In the genomic region with DNA sequence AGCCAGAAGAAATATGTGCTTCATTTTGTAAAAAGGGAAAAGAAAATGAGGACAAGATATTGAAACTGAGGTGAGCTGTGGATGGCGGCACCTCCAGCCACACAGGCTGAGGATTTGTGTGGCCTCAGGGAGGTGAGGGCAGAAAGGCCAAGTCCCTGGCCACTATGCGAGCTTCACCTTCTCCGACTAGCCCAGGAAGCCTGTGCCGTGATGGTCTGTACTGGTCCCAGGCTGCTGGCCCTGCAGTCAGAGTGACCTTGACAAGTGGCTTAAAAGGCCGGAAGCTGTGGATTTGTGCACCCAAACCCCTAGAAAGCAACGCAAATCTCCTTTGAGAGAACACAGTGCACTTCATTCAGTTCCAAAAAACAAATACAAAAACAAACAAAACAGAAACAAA, we compare ENCODE assay signal across 13 cellular contexts. TPM values are rescaled to one million over a fixed set of nuclear protein-coding genes. Genes with fewer than 3 reads are reported as not detected.
DNase-seq lines count a peak whose midpoint lies in the region; ATAC-seq and TF ChIP-seq lines count a peak whose summit lies in the region.
"Had no signal": no experiment of that assay in that cellular context is flagged by ENCODE, and none has a peak within 500 bp of the region (broad histone marks: within the 10 kb centered on the region; RNA-seq: fewer than 3 reads in every experiment).

No MANE protein-coding gene starts in this region.

- WGBS in mesenchymal stem cell, result 96% methylated on average over 6 of the region's 6 CpGs
- 73 to 90% (median 77%) methylated on average over 6 of the region's 6 CpGs for WGBS in spleen, 5 donors

- H3K36me3 ChIP-seq in CD8-positive, alpha-beta memory T cell (ENCODE audit: insufficient read depth, low read length), result peaks cover 5% of the 10 kb centered on the region
- H3K36me3 ChIP-seq in mesenchymal stem cell (ENCODE audit: control insufficient read depth in 1 of 2, insufficient read depth in 2 of 2, low read depth in 1 of 2, low read length in 2 of 2) (peaks cover 33 to 36% of the 10 kb centered on the region in 2 experiments), spleen (peaks cover 0 to 33% (median 6%) of the 10 kb centered on the region in 6 donors)

- no peak for TF ChIP-seq POLR2A in spleen (IDR thresholded peaks at IDR 0.05)

- intact Hi-C loops in spleen (cut with DNase I; ENCODE audit: low total_unique reads), result no loop called here

- no peak for ATAC-seq in activated naive CD8-positive, alpha-beta T cell treated with anti-CD3 and anti-CD28 coated beads, Interleukin-2, amount 50 U/mL, for 24 hours
- ATAC-seq in GM21576 (IDR thresholded peaks at IDR 0.05; ENCODE audit: unreplicated experiment) (no peak), HG03571 (IDR thresholded peaks at IDR 0.05; ENCODE audit: unreplicated experiment) (no peak), HG03175 (IDR thresholded peaks at IDR 0.05; ENCODE audit: unreplicated experiment) (no peak)
- ATAC-seq: GM23338 had no signal

- no peak overlapping the region for H2AFZ ChIP-seq in mesenchymal stem cell (ENCODE audit: low read depth, low read length)
- H2AFZ ChIP-seq: GM23338, PC-9 had no signal

- POLR2A ChIA-PET in CD8-positive, alpha-beta memory T cell (lab: Charles Lee), result no interaction called here

- no peak overlapping the region for H3K27ac ChIP-seq in CD8-positive, alpha-beta memory T cell (ENCODE audit: low read depth, low read length)
- no peak overlapping the region for H3K27ac ChIP-seq in mesenchymal stem cell (ENCODE audit: low read length, poor library complexity, severe bottlenecking)
- H3K27ac ChIP-seq in spleen, result peak overlapping the region in 6 of 8 donors; percentile 51 to 83 (median 77)
- H3K27ac ChIP-seq: brain microvascular endothelial cell, HL-60, PC-9 had no signal

- H3K27ac Mint-ChIP-seq in CD8-positive, alpha-beta memory T cell, result peak overlapping the region in 7 of 8 donors; percentile 35 to 91 (median 84)
- H3K27ac Mint-ChIP-seq in activated naive CD8-positive, alpha-beta T cell treated with anti-CD3 and anti-CD28 coated beads, Interleukin-2, amount 50 U/mL, for 24 hours, result no peak overlapping the region
- H3K27ac Mint-ChIP-seq: GM23338 had no signal

- no peak overlapping the region for H2BK120ac ChIP-seq in mesenchymal stem cell (ENCODE audit: low read depth, low read length)

- CTCF ChIA-PET in CD8-positive, alpha-beta memory T cell (lab: Charles Lee), result no interaction called here

- H4K91ac ChIP-seq in mesenchymal stem cell (ENCODE audit: low read length), result no peak overlapping the region

- H3K27me3 Mint-ChIP-seq in CD8-positive, alpha-beta memory T cell, result no peaks in the 10 kb centered on the region
- no peaks in the 10 kb centered on the region for H3K27me3 Mint-ChIP-seq in activated naive CD8-positive, alpha-beta T cell treated with anti-CD3 and anti-CD28 coated beads, Interleukin-2, amount 50 U/mL, for 24 hours

- H4K8ac ChIP-seq in mesenchymal stem cell (ENCODE audit: low read length), result no peak overlapping the region

- H3K18ac ChIP-seq in mesenchymal stem cell (ENCODE audit: low read depth in 1 of 2, low read length in 2 of 2), result no peak overlapping the region

- no peak overlapping the region for H3K4me3 ChIP-seq in CD8-positive, alpha-beta memory T cell (ENCODE audit: low read length)
- H3K4me3 ChIP-seq in mesenchymal stem cell (ENCODE audit: insufficient read depth in 1 of 2, low read depth in 1 of 2, low read length in 2 of 2) (peak overlapping the region in 1 of 2 experiments; percentile 82), spleen (peak overlapping the region in 3 of 8 donors; percentile 35 to 70 (median 49))
- H3K4me3 ChIP-seq: PC-9 had no signal

- H2BK15ac ChIP-seq in mesenchymal stem cell (ENCODE audit: low read depth, poor library complexity, severe bottlenecking), result no peak overlapping the region

- H3K9ac ChIP-seq in mesenchymal stem cell (ENCODE audit: low read length), result peak overlapping the region; percentile 95

- no peak overlapping the region for H2AK5ac ChIP-seq in mesenchymal stem cell (ENCODE audit: low read length, severe bottlenecking)

- no peak for DNase-seq in CD8-positive, alpha-beta memory T cell
- DNase-seq in activated naive CD8-positive, alpha-beta T cell treated with anti-CD3 and anti-CD28 coated beads, Interleukin-2, amount 50 U/mL, for 24 hours, result no peak
- DNase-seq in mesenchymal stem cell (no peak), spleen (no peak), HT-29 (ENCODE audit: low spot score) (no peak)
- DNase-seq: activated T-cell treated with anti-CD3 and anti-CD28 coated beads, Interleukin-2, amount 50 U/mL, for 1 hour; brain microvascular endothelial cell; PC-9 had no signal

- H2BK5ac ChIP-seq in mesenchymal stem cell (ENCODE audit: low read depth, low read length, poor library complexity, severe bottlenecking), result no peak overlapping the region

- peak overlapping the region in 5 of 7 donors; percentile 7 to 93 (median 86) for H3K4me3 Mint-ChIP-seq in CD8-positive, alpha-beta memory T cell
- peak overlapping the region; percentile 79 for H3K4me3 Mint-ChIP-seq in activated naive CD8-positive, alpha-beta T cell treated with anti-CD3 and anti-CD28 coated beads, Interleukin-2, amount 50 U/mL, for 24 hours
- H3K4me3 Mint-ChIP-seq: GM23338 had no signal

- H2BK12ac ChIP-seq in mesenchymal stem cell (ENCODE audit: low read length in 2 of 2), result no peak overlapping the region

- H3K23ac ChIP-seq in mesenchymal stem cell (ENCODE audit: low read length in 2 of 2), result no peak overlapping the region

- no peak overlapping the region for H3K4ac ChIP-seq in mesenchymal stem cell (ENCODE audit: low read depth in 1 of 2, low read length in 2 of 2)

- TF ChIP-seq CTCF in spleen (IDR thresholded peaks at IDR 0.05 in 8 of 11, conservative IDR thresholded peaks at IDR 0.05 in 3 of 11), result no peak

- H3K14ac ChIP-seq in mesenchymal stem cell (ENCODE audit: low read length in 2 of 2), result no peak overlapping the region

- no peaks in the 10 kb centered on the region for H3K9me3 ChIP-seq in CD8-positive, alpha-beta memory T cell (ENCODE audit: low read length)
- no peaks in the 10 kb centered on the region for H3K9me3 ChIP-seq in mesenchymal stem cell (ENCODE audit: control insufficient read depth, low read length)
- H3K9me3 ChIP-seq in spleen, result no peaks in the 10 kb centered on the region

- H3K79me1 ChIP-seq in mesenchymal stem cell (replicated peaks; ENCODE audit: low read length, poor library complexity, severe bottlenecking), result no peaks in the 10 kb centered on the region

- H3K4me1 ChIP-seq in CD8-positive, alpha-beta memory T cell (ENCODE audit: insufficient read depth, low read length), result no peaks in the 10 kb centered on the region
- H3K4me1 ChIP-seq in mesenchymal stem cell (ENCODE audit: control insufficient read depth, insufficient read depth, low read depth, low read length), result no peaks in the 10 kb centered on the region
- peaks cover 0 to 19% (median 6%) of the 10 kb centered on the region in 6 donors for H3K4me1 ChIP-seq in spleen

- H3K36me3 Mint-ChIP-seq in CD8-positive, alpha-beta memory T cell, result peaks cover 0 to 28% (median 4%) of the 10 kb centered on the region in 3 donors
- H3K36me3 Mint-ChIP-seq in activated naive CD8-positive, alpha-beta T cell treated with anti-CD3 and anti-CD28 coated beads, Interleukin-2, amount 50 U/mL, for 24 hours (ENCODE audit: low read depth), result peaks cover 7% of the 10 kb centered on the region

- no peaks in the 10 kb centered on the region for H3K27me3 ChIP-seq in CD8-positive, alpha-beta memory T cell (ENCODE audit: insufficient read depth, low read length, poor library complexity, severe bottlenecking)
- no peaks in the 10 kb centered on the region for H3K27me3 ChIP-seq in mesenchymal stem cell (ENCODE audit: control insufficient read depth in 1 of 2, insufficient read depth in 1 of 2, low read length in 2 of 2)
- no peaks in the 10 kb centered on the region for H3K27me3 ChIP-seq in spleen (replicated peaks in 1 of 7)
- H3K27me3 ChIP-seq: brain microvascular endothelial cell had no signal

- peaks cover 11 to 18% (median 18%) of the 10 kb centered on the region in 3 donors for H3K4me1 Mint-ChIP-seq in CD8-positive, alpha-beta memory T cell
- peaks cover 14% of the 10 kb centered on the region for H3K4me1 Mint-ChIP-seq in activated naive CD8-positive, alpha-beta T cell treated with anti-CD3 and anti-CD28 coated beads, Interleukin-2, amount 50 U/mL, for 24 hours
- H3K4me1 Mint-ChIP-seq: GM23338 had no signal

- H3K4me2 ChIP-seq in mesenchymal stem cell (ENCODE audit: low read length, poor library complexity, severe bottlenecking), result no peak overlapping the region
- H3K4me2 ChIP-seq: GM23338, PC-9 had no signal

- H3K9me3 Mint-ChIP-seq in CD8-positive, alpha-beta memory T cell, result no peaks in the 10 kb centered on the region
- no peaks in the 10 kb centered on the region for H3K9me3 Mint-ChIP-seq in activated naive CD8-positive, alpha-beta T cell treated with anti-CD3 and anti-CD28 coated beads, Interleukin-2, amount 50 U/mL, for 24 hours

RNA-seq across cellular contexts. Expression of a gene that starts 48.1 kb away (rescaled TPM):
- total RNA-seq in CD8-positive, alpha-beta memory T cell, result 10 to 100 TPM; 24.5 to 29.4 TPM
- 7.4 TPM for polyA plus RNA-seq in CD8-positive, alpha-beta memory T cell
- 7.1 TPM for polyA plus RNA-seq in mesenchymal stem cell (2013, experiment 1 of 2)
- 7.3 TPM for polyA plus RNA-seq in mesenchymal stem cell (2013, experiment 2 of 2)
- 10 to 100 TPM; 30.7 to 69.5 (median 57.8) TPM for total RNA-seq in spleen
- polyA plus RNA-seq in spleen, result 10 to 100 TPM; 17.6 to 26.6 (median 22.6) TPM
- total RNA-seq in HT-29 (2014; rRNA removed; shearing (Covaris generic)), result 38.3 and 44.7 TPM in 2 replicates

RNA-seq across cellular contexts. Expression of a gene that starts 48.2 kb away (rescaled TPM):
- total RNA-seq in CD8-positive, alpha-beta memory T cell, result 10 to 100 TPM; 23.6 to 25.5 TPM
- polyA plus RNA-seq in CD8-positive, alpha-beta memory T cell, result 8.9 TPM
- polyA plus RNA-seq in mesenchymal stem cell (2013, experiment 1 of 2), result 38.5 TPM
- polyA plus RNA-seq in mesenchymal stem cell (2013, experiment 2 of 2), result 41.4 TPM
- 10 to 100 TPM; 18.5 to 39.5 (median 24.8) TPM for total RNA-seq in spleen
- polyA plus RNA-seq in spleen, result 10 to 100 TPM in 1 of 3 donors, 1 to 10 TPM in 2; 6.7 to 10.5 (median 9.8) TPM
- 39.1 and 41.3 TPM in 2 replicates for total RNA-seq in HT-29 (2014; rRNA removed; shearing (Covaris generic))

Comparison
In these comparisons a context has a peak if more than half of its experiments do, and no peak if none do; other contexts are left out.
1. H3K27ac ChIP-seq: peak in spleen (6 of 8); none in CD8-positive, alpha-beta memory T cell (single experiment) and mesenchymal stem cell (single experiment).